ENCODE assay signal across 8 cellular contexts in genomic region chr1:113904292-113904673, GRCh38. TPM values are rescaled to one million over a fixed set of nuclear protein-coding genes. Genes with fewer than 3 reads are reported as not detected.
A peak's percentile ranks its signal among the peaks of the same experiment; 100 is the strongest.
DNase-seq lines count a peak whose midpoint lies in the region; ATAC-seq and TF ChIP-seq lines count a peak whose summit lies in the region.

No MANE protein-coding gene starts in this region.

- TF ChIP-seq CTCF in activated B cell treated with CpG ODN at 0.5 μM for 24 hours (IDR thresholded peaks at IDR 0.05) = no peak
- no peak for TF ChIP-seq CTCF in gastroesophageal sphincter (IDR thresholded peaks at IDR 0.05)
- no peak for TF ChIP-seq CTCF in retinal pigment epithelial cell (conservative IDR thresholded peaks at IDR 0.05; ENCODE audit: low read depth, low read length)

- peak; percentile 61 for DNase-seq in HuH-7.5 (ENCODE audit: low spot score)
- no peak for DNase-seq in activated B cell treated with CpG ODN at 0.5 μM for 24 hours
- peak; percentile 13 for DNase-seq in retinal pigment epithelial cell (ENCODE audit: low read depth)
- DNase-seq in stimulated activated CD8-positive, alpha-beta memory T cell treated with anti-CD3 and anti-CD28 coated beads, Interleukin-4, amount 100 ng/mL, for 48 hours = no peak

- peaks cover 0 to 49% of the 10 kb centered on the region in 2 donors for H3K36me3 ChIP-seq in gastroesophageal sphincter

- intact Hi-C loops in activated B cell treated with CpG ODN at 0.5 μM for 24 hours (cut with micrococcal nuclease) = loop anchor here (1.0 to 10.0 kb wide), 3 partner anchors 33 to 1509 kb away; partner anchors contain the start of genes CTTNBP2NL and PTPN22

- POLR2A ChIA-PET in activated B cell treated with CpG ODN at 0.5 μM for 24 hours (lab: Charles Lee) = interaction anchor here (0.7 to 5.2 kb wide), 11 partner anchors 25 to 145 kb away, joined by 3 to 127 read pairs (median 9); partner anchors contain the start of genes HIPK1, PHTF1 and RSBN1

- peak overlapping the region; percentile 94 for H3K4me3 Mint-ChIP-seq in activated B cell treated with CpG ODN at 0.5 μM for 24 hours

- H3K27me3 ChIP-seq in gastroesophageal sphincter = no peaks in the 10 kb centered on the region

- peak overlapping the region; percentile 95 for H3K27ac Mint-ChIP-seq in activated B cell treated with CpG ODN at 0.5 μM for 24 hours

- TF ChIP-seq EP300 in gastroesophageal sphincter (IDR thresholded peaks at IDR 0.05) = no peak

- WGBS in gastroesophageal sphincter (ENCODE audit: low coverage in 1 of 2), 2 donors = 0% methylated on average over 2 to 11 of the region's 11 CpGs

- CTCF ChIA-PET in activated B cell treated with CpG ODN at 0.5 μM for 24 hours (lab: Charles Lee) = interaction anchor here (1.0 to 3.8 kb wide), 9 partner anchors 23 to 70 kb away, joined by 3 to 43 read pairs (median 4); partner anchors contain the start of gene HIPK1

- peaks cover 51% of the 10 kb centered on the region for H3K4me1 Mint-ChIP-seq in activated B cell treated with CpG ODN at 0.5 μM for 24 hours

- ATAC-seq in GM21528 (IDR thresholded peaks at IDR 0.05; ENCODE audit: low FRiP score, unreplicated experiment) (peak; percentile 41), activated B cell treated with CpG ODN at 0.5 μM for 24 hours (ENCODE audit: low read depth) (peak; percentile 16), gastroesophageal sphincter (no peak), HG03196 (IDR thresholded peaks at IDR 0.05; ENCODE audit: unreplicated experiment) (no peak)

- H3K4me3 ChIP-seq in GM08714 (ENCODE audit: low read length) = peak overlapping the region; percentile 88
- peak overlapping the region; percentile 72 to 84 for H3K4me3 ChIP-seq in gastroesophageal sphincter
- peak overlapping the region; percentile 98 for H3K4me3 ChIP-seq in retinal pigment epithelial cell (ENCODE audit: low read length)

- TF ChIP-seq POLR2A in gastroesophageal sphincter (IDR thresholded peaks at IDR 0.05) = no peak

- H3K9me3 Mint-ChIP-seq in activated B cell treated with CpG ODN at 0.5 μM for 24 hours = no peaks in the 10 kb centered on the region

- no peaks in the 10 kb centered on the region for H3K27me3 Mint-ChIP-seq in activated B cell treated with CpG ODN at 0.5 μM for 24 hours

- peak overlapping the region; percentile 87 to 95 (median 93) for H3K27ac ChIP-seq in gastroesophageal sphincter

- peaks cover 64% of the 10 kb centered on the region for H3K36me3 Mint-ChIP-seq in activated B cell treated with CpG ODN at 0.5 μM for 24 hours (ENCODE audit: low read depth)

- H3K9me3 ChIP-seq in gastroesophageal sphincter = no peaks in the 10 kb centered on the region

- peaks cover 5 to 40% (median 18%) of the 10 kb centered on the region in 3 donors for H3K4me1 ChIP-seq in gastroesophageal sphincter

RNA-seq across cellular contexts. Expression of gene AP4B1, which starts 0.3 kb away (rescaled TPM):
- total RNA-seq in activated B cell treated with CpG ODN at 0.5 μM for 24 hours (48.5 and 69.9 TPM in 2 replicates), gastroesophageal sphincter (10 to 100 TPM in 3 of 4 donors, 1 to 10 TPM in 1; 7.1 to 21.9 (median 12.6) TPM)

RNA-seq across cellular contexts. Expression of gene DCLRE1B, which starts 0.8 kb away (rescaled TPM):
- total RNA-seq in activated B cell treated with CpG ODN at 0.5 μM for 24 hours = 5.4 and 6.0 TPM in 2 replicates
- 1 to 10 TPM; 3.2 to 9.2 (median 5.1) TPM for total RNA-seq in gastroesophageal sphincter

RNA-seq across cellular contexts. Expression of gene BCL2L15, which starts 16.9 kb away (rescaled TPM):
- total RNA-seq in activated B cell treated with CpG ODN at 0.5 μM for 24 hours (0.83 and 3.7 TPM in 2 replicates), gastroesophageal sphincter (under 1 TPM in 3 of 4 donors, not detected in 1; 0.15 to 0.93 (median 0.27) TPM)

RNA-seq across cellular contexts. Expression of gene HIPK1, which starts 24.8 kb away (rescaled TPM):
- total RNA-seq in activated B cell treated with CpG ODN at 0.5 μM for 24 hours = 38.0 and 39.0 TPM in 2 replicates
- 10 to 100 TPM; 64.8 to 92.3 (median 76.9) TPM for total RNA-seq in gastroesophageal sphincter

RNA-seq across cellular contexts. Expression of gene PTPN22, which starts 32.8 kb away (rescaled TPM):
- 25.5 and 26.1 TPM in 2 replicates for total RNA-seq in activated B cell treated with CpG ODN at 0.5 μM for 24 hours
- total RNA-seq in gastroesophageal sphincter = 1 to 10 TPM in 2 of 4 donors, under 1 TPM in 2; 0.27 to 1.4 (median 1.1) TPM

Comparison
In these comparisons a context has a peak if more than half of its experiments do, and no peak if none do; other contexts are left out.
1. ATAC-seq: peak in GM21528 (single experiment) and activated B cell treated with CpG ODN at 0.5 μM for 24 hours (single experiment); none in gastroesophageal sphincter (single experiment) and HG03196 (single experiment).
2. DNase-seq: peak in HuH-7.5 (single experiment) and retinal pigment epithelial cell (single experiment); none in activated B cell treated with CpG ODN at 0.5 μM for 24 hours (single experiment) and stimulated activated CD8-positive, alpha-beta memory T cell treated with anti-CD3 and anti-CD28 coated beads, Interleukin-4, amount 100 ng/mL, for 48 hours (single experiment).
3. Peak in every context shown above with its lines, with median percentiles within 50 percentile points of each other: H3K4me3 ChIP-seq.